8 cellular contexts compared by ENCODE assay signal in the genomic region with DNA sequence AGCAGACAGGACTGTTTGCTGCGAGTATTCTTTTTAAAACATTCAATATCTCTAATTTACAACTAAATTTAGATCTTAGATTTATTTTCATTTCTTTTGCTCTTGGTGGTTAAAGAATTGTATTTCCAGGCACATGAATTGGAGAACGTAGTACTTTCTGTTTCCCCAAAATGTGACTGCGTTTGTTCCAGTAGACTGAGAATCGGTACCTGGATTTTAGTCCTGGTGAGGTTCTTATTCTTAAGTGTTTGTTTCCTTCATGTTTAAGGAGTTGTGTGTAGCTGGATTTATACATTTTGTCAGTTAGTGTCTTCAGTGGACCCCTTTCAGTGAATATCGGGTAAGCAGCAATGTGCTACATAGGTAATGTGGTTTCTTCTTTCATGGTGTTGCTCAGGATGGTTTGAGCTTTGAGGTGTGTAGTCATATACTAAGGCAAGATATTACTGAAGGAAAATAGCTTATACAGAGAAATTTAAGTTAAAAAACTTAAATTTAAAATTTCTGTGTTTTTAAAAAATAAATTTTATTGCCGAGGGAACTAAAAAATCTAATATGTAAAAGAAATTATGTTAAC. TPM values are rescaled to one million over a fixed set of nuclear protein-coding genes. Genes with fewer than 3 reads are reported as not detected.
A peak's percentile ranks its signal among the peaks of the same experiment; 100 is the strongest.
DNase-seq lines count a peak whose midpoint lies in the region; ATAC-seq and TF ChIP-seq lines count a peak whose summit lies in the region.

No MANE protein-coding gene starts in this region.

- no peak overlapping the region for H2AFZ ChIP-seq in mesenchymal stem cell (ENCODE audit: low read depth, low read length)

- DNase-seq in A673 (ENCODE audit: low spot score) (no peak), astrocyte of the spinal cord (ENCODE audit: low read depth, low spot score) (no peak), mesenchymal stem cell (no peak), cortex of kidney (lab: John Stamatoyannopoulos, UW) (no peak), pons (ENCODE audit: low spot score) (no peak)
- DNase-seq in stimulated activated CD8-positive, alpha-beta memory T cell treated with anti-CD3 and anti-CD28 coated beads, Interleukin-4, amount 100 ng/mL, for 48 hours: no peak

- peaks cover 37% of the 10 kb centered on the region for H3K4me1 ChIP-seq in A673 (ENCODE audit: insufficient read depth, low read length, poor library complexity, severe bottlenecking)
- peaks cover 25% of the 10 kb centered on the region; the same call in 1 of the 2 replicates for H3K4me1 ChIP-seq in HUES6 (ENCODE audit: control insufficient read depth, insufficient read depth, low read length)
- H3K4me1 ChIP-seq in mesenchymal stem cell (ENCODE audit: control insufficient read depth, insufficient read depth, low read depth, low read length): no peaks in the 10 kb centered on the region

- H2AK5ac ChIP-seq in mesenchymal stem cell (ENCODE audit: low read length, severe bottlenecking): no peak overlapping the region

- no peak overlapping the region for H3K4ac ChIP-seq in mesenchymal stem cell (ENCODE audit: low read depth in 1 of 2, low read length in 2 of 2)

- no peak overlapping the region for H4K91ac ChIP-seq in mesenchymal stem cell (ENCODE audit: low read length)

- intact Hi-C loops in A673 (cut with micrococcal nuclease; ENCODE audit: unreplicated experiment): no loop called here

- peak overlapping the region; percentile 87 for H3K4me2 ChIP-seq in mesenchymal stem cell (ENCODE audit: low read length, poor library complexity, severe bottlenecking)

- peak overlapping the region; percentile 84 for H3K27ac ChIP-seq in A673 (ENCODE audit: low read depth, low read length, poor library complexity, severe bottlenecking)
- peak overlapping the region; percentile 88; the same call in 1 of the 2 replicates for H3K27ac ChIP-seq in HUES6 (ENCODE audit: low read depth, low read length)
- H3K27ac ChIP-seq in mesenchymal stem cell (ENCODE audit: low read length, poor library complexity, severe bottlenecking): no peak overlapping the region

- H3K4me3 ChIP-seq in A673 (ENCODE audit: low read depth, low read length, poor library complexity, severe bottlenecking) (peak overlapping the region; percentile 89), HUES6 (ENCODE audit: low read depth, low read length) (peak overlapping the region; percentile 98), astrocyte of the spinal cord (ENCODE audit: low read depth, low read length) (peak overlapping the region; percentile 81), mesenchymal stem cell (ENCODE audit: insufficient read depth in 1 of 2, low read depth in 1 of 2, low read length in 2 of 2) (peak overlapping the region in 1 of 2 experiments; percentile 89)

- CTCF ChIA-PET in A673 (lab: Charles Lee): no interaction called here

- H3K9ac ChIP-seq in HUES6 (ENCODE audit: low read length) (peak overlapping the region; percentile 96), mesenchymal stem cell (ENCODE audit: low read length) (peak overlapping the region; percentile 99)

- H3K36me3 ChIP-seq in A673 (ENCODE audit: insufficient read depth, low read length, poor library complexity, severe bottlenecking): no peaks in the 10 kb centered on the region
- H3K36me3 ChIP-seq in HUES6 (ENCODE audit: control insufficient read depth, insufficient read depth, low read length): no peaks in the 10 kb centered on the region
- peaks cover 0 to 4% of the 10 kb centered on the region in 2 experiments for H3K36me3 ChIP-seq in mesenchymal stem cell (ENCODE audit: control insufficient read depth in 1 of 2, insufficient read depth in 2 of 2, low read depth in 1 of 2, low read length in 2 of 2)

- 45% methylated on average over 4 of the region's 6 CpGs for WGBS in mesenchymal stem cell

- H2BK5ac ChIP-seq in mesenchymal stem cell (ENCODE audit: low read depth, low read length, poor library complexity, severe bottlenecking): no peak overlapping the region

- no peak overlapping the region for H2BK15ac ChIP-seq in mesenchymal stem cell (ENCODE audit: low read depth, poor library complexity, severe bottlenecking)

- no TSS peak for BruUV-seq in A673 (replicated peaks; lab: Mats Ljungman, UMichigan)

- TF ChIP-seq CTCF in A673 (conservative IDR thresholded peaks at IDR 0.05; ENCODE audit: low read depth, low read length): no peak
- TF ChIP-seq CTCF in astrocyte of the spinal cord (IDR thresholded peaks at IDR 0.05; ENCODE audit: low read depth, low read length): no peak

- no peak overlapping the region for H4K8ac ChIP-seq in mesenchymal stem cell (ENCODE audit: low read length)

- H3K27me3 ChIP-seq in A673 (replicated peaks; ENCODE audit: insufficient read depth, low read depth, low read length, poor library complexity) (no peaks in the 10 kb centered on the region), HUES6 (ENCODE audit: control insufficient read depth, insufficient read depth, low read length) (no peaks in the 10 kb centered on the region), mesenchymal stem cell (ENCODE audit: control insufficient read depth in 1 of 2, insufficient read depth in 1 of 2, low read length in 2 of 2) (no peaks in the 10 kb centered on the region)

- H2BK120ac ChIP-seq in mesenchymal stem cell (ENCODE audit: low read depth, low read length): no peak overlapping the region

- no peak overlapping the region for H3K23ac ChIP-seq in mesenchymal stem cell (ENCODE audit: low read length in 2 of 2)

- H3K79me1 ChIP-seq in mesenchymal stem cell (replicated peaks; ENCODE audit: low read length, poor library complexity, severe bottlenecking): no peaks in the 10 kb centered on the region

- in situ Hi-C loops in astrocyte of the spinal cord (cut with HindIII; ENCODE audit: low sequenced_read_pairs): no loop called here

- no peak overlapping the region for H3K18ac ChIP-seq in mesenchymal stem cell (ENCODE audit: low read depth in 1 of 2, low read length in 2 of 2)

- no peak overlapping the region for H2BK12ac ChIP-seq in mesenchymal stem cell (ENCODE audit: low read length in 2 of 2)

- POLR2A ChIA-PET in A673 (lab: Charles Lee; ENCODE audit: low non-redundant PET): no interaction called here

- ATAC-seq in GM21528 (IDR thresholded peaks at IDR 0.05; ENCODE audit: low FRiP score, unreplicated experiment): no peak

- peak overlapping the region in 1 of 2 experiments; percentile 9 for H3K14ac ChIP-seq in mesenchymal stem cell (ENCODE audit: low read length in 2 of 2)

- H3K9me3 ChIP-seq in A673 (ENCODE audit: low read depth, low read length, poor library complexity, severe bottlenecking) (no peaks in the 10 kb centered on the region), HUES6 (ENCODE audit: control insufficient read depth, insufficient read depth, low read depth, low read length) (no peaks in the 10 kb centered on the region), mesenchymal stem cell (ENCODE audit: control insufficient read depth, low read length) (no peaks in the 10 kb centered on the region)

RNA-seq across cellular contexts. Expression of a gene that starts 6.8 kb away (rescaled TPM):
- 30.3 and 30.7 TPM in 2 replicates for total RNA-seq in A673 (2021)
- polyA plus RNA-seq in mesenchymal stem cell (2013, experiment 1 of 2): 22.2 TPM
- 23.3 TPM for polyA plus RNA-seq in mesenchymal stem cell (2013, experiment 2 of 2)

RNA-seq across cellular contexts. Expression of a gene that starts 7.0 kb away (rescaled TPM):
- total RNA-seq in A673 (2021): 4.9 and 5.3 TPM in 2 replicates
- 1.4 TPM for polyA plus RNA-seq in mesenchymal stem cell (2013, experiment 1 of 2)
- polyA plus RNA-seq in mesenchymal stem cell (2013, experiment 2 of 2): 2.0 TPM
